10 cellular contexts compared by ENCODE assay signal in genomic region chr5:95773325-95774059, GRCh38. TPM values are rescaled to one million over a fixed set of nuclear protein-coding genes. Genes with fewer than 3 reads are reported as not detected.
DNase-seq lines count a peak whose midpoint lies in the region; ATAC-seq and TF ChIP-seq lines count a peak whose summit lies in the region.
"Had no signal": no experiment of that assay in that cellular context is flagged by ENCODE, and none has a peak within 500 bp of the region (broad histone marks: within the 10 kb centered on the region; RNA-seq: fewer than 3 reads in every experiment).

No MANE protein-coding gene starts in this region.

- POLR2A ChIA-PET in AG04449 (lab: Yijun Ruan, JAX), result interaction anchor here (1.1 kb wide), 1 partner anchor 126 kb away, joined by 3 read pairs; no protein-coding TSS in a partner anchor

- no peak overlapping the region for H3K9ac ChIP-seq in adipocyte (ENCODE audit: low read length)

- H3K36me3 Mint-ChIP-seq in immature natural killer cell, result peaks cover 5 to 18% (median 15%) of the 10 kb centered on the region in 3 donors

- TF ChIP-seq RAD21 in Ishikawa (IDR thresholded peaks at IDR 0.05; ENCODE audit: low read depth), result no peak

- H3K9me3 ChIP-seq in adipocyte (ENCODE audit: control insufficient read depth, low read length), result no peaks in the 10 kb centered on the region

- H3K9me3 Mint-ChIP-seq in immature natural killer cell, result no peaks in the 10 kb centered on the region

- peaks cover 69% of the 10 kb centered on the region for H3K36me3 ChIP-seq in adipocyte (ENCODE audit: control insufficient read depth, insufficient read depth, low read length, severe bottlenecking)

- CTCF ChIA-PET in AG04449 (lab: Yijun Ruan, JAX), result interaction anchor here (0.9 to 5.3 kb wide), 4 partner anchors 9 to 115 kb away, joined by 3 to 54 read pairs (median 5); no protein-coding TSS in a partner anchor

- H3K4me3 ChIP-seq in AG04449 (ENCODE audit: low read depth, low read length), result no peak overlapping the region
- H3K4me3 ChIP-seq in adipocyte (ENCODE audit: low read length), result no peak overlapping the region

- DNase-seq in AG04449 (ENCODE audit: low read depth, low spot score) (peak; percentile 79), adipocyte (ENCODE audit: low read depth) (peak; percentile 87), immature natural killer cell (peak; percentile 66 to 74 (median 70)), COLO668 (lab: John Stamatoyannopoulos, UW; ENCODE audit: unreplicated experiment) (no peak), left colon (no peak)
- DNase-seq: SHP77; stimulated activated CD4-positive, alpha-beta T cell treated with anti-CD3 and anti-CD28 coated beads, Interleukin-4, amount 100 ng/mL, for 1 hour had no signal

- H3K4me3 Mint-ChIP-seq in immature natural killer cell, result peak overlapping the region; percentile 24 to 72 (median 59)

- peaks cover 0 to 3% (median 0%) of the 10 kb centered on the region in 3 donors for H3K27me3 Mint-ChIP-seq in immature natural killer cell (ENCODE audit: low read depth in 3 of 3)

- no peak for TF ChIP-seq CTCF in AG04449 (IDR thresholded peaks at IDR 0.05; ENCODE audit: insufficient read depth, low read length, missing control alignments)

- H3K27ac Mint-ChIP-seq in immature natural killer cell, result peak overlapping the region; percentile 81 to 97 (median 91)

- no peaks in the 10 kb centered on the region for H3K4me1 ChIP-seq in adipocyte (ENCODE audit: control insufficient read depth, insufficient read depth, low read length)

- H3K27me3 ChIP-seq in adipocyte (replicated peaks; ENCODE audit: control insufficient read depth, insufficient read depth, low read length), result no peaks in the 10 kb centered on the region

- intact Hi-C loops in left colon (cut with DNase I, micrococcal nuclease), result loop anchor here in 1 of 2 donors (10.0 kb wide), 1 partner anchor 561 kb away; no protein-coding TSS in a partner anchor

- ATAC-seq in HG02970 (IDR thresholded peaks at IDR 0.05; ENCODE audit: low FRiP score, unreplicated experiment), result no peak
- ATAC-seq in HG03095 (IDR thresholded peaks at IDR 0.05; ENCODE audit: unreplicated experiment), result no peak
- ATAC-seq in left colon, result no peak

- peaks cover 20 to 46% of the 10 kb centered on the region in 2 donors for H3K4me1 Mint-ChIP-seq in immature natural killer cell

- no peak for TF ChIP-seq EP300 in Ishikawa (IDR thresholded peaks at IDR 0.05; ENCODE audit: borderline replicate concordance)

TF ChIP-seq in Ishikawa, 13 proteins besides CTCF, POLR2A, EP300 and RAD21:
- peak; percentile 53 for TF ChIP-seq NFIC (IDR thresholded peaks at IDR 0.05)
- TF ChIP-seq CEBPB (IDR thresholded peaks at IDR 0.05), result peak; percentile 53; the same call in 1 of the 2 replicates
- TF ChIP-seq FOXM1 (IDR thresholded peaks at IDR 0.05; ENCODE audit: borderline replicate concordance, low read depth), result no peak
- no peak; the same call in 1 of the 2 replicates for TF ChIP-seq TEAD4 (IDR thresholded peaks at IDR 0.05)
- no peak for TF ChIP-seq EGR1 (IDR thresholded peaks at IDR 0.05)

RNA-seq across cellular contexts. Expression of gene RHOBTB3, which starts 42.4 kb away (rescaled TPM):
- 10 to 100 TPM; 22.9 to 44.6 (median 25.7) TPM for polyA plus RNA-seq in immature natural killer cell
- 10 to 100 TPM; 49.8 to 54.0 TPM for total RNA-seq in left colon

RNA-seq across cellular contexts. Expression of gene GLRX, which starts 49.0 kb away (rescaled TPM):
- polyA plus RNA-seq in immature natural killer cell, result 100 to 1,000 TPM; 261 to 295 (median 263) TPM
- 10 to 100 TPM; 82.4 to 91.9 TPM for total RNA-seq in left colon

Comparison
In these comparisons a context has a peak if more than half of its experiments do, and no peak if none do; other contexts are left out.
1. DNase-seq: peak in AG04449 (single experiment), adipocyte (single experiment) and immature natural killer cell (3 of 3); none in COLO668 (single experiment) and left colon (0 of 2).